1 cellular context compared by ENCODE assay signal in the genomic region with DNA sequence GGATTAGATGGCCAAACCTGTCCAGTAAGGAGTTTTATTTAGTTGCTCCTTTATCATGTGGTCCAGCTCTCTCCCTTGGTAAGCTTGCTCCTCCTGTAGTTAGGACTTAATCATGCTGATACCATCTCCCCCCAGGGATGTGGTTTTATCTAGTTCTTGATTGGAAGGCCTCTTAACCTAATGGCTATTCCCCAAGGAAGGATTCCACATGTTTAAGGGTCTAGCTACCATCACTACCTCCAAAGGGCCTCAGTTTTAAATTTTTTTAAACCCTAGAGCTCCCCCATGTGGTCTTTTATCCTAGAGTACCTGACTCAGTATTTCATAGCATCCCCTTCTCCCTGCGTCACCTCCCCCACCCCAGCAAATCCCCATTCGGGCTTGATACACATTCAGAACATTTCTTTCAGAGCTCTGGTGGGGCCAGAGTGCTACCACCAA.
TF ChIP-seq lines count a peak whose summit lies in the region.

No MANE protein-coding gene starts in this region.

TF ChIP-seq in K562, 482 proteins besides CTCF, POLR2A, EP300 and RAD21:
- TF ChIP-seq PBX2 (CRISPR knock-in tag; IDR thresholded peaks at IDR 0.05; ENCODE audit: low read depth) = no peak
- TF ChIP-seq PBX2 (tag; conservative IDR thresholded peaks at IDR 0.05; ENCODE audit: low read depth) = no peak
- peak; percentile 24 for TF ChIP-seq POLR2B (IDR thresholded peaks at IDR 0.05; ENCODE audit: low read depth, partially characterized antibody)
- peak; percentile 43 for TF ChIP-seq POLR2AphosphoS5 (IDR thresholded peaks at IDR 0.05; ENCODE audit: control insufficient read depth, insufficient read depth, low read depth, low read length)
